9 cellular contexts compared by ENCODE assay signal in the genomic region with DNA sequence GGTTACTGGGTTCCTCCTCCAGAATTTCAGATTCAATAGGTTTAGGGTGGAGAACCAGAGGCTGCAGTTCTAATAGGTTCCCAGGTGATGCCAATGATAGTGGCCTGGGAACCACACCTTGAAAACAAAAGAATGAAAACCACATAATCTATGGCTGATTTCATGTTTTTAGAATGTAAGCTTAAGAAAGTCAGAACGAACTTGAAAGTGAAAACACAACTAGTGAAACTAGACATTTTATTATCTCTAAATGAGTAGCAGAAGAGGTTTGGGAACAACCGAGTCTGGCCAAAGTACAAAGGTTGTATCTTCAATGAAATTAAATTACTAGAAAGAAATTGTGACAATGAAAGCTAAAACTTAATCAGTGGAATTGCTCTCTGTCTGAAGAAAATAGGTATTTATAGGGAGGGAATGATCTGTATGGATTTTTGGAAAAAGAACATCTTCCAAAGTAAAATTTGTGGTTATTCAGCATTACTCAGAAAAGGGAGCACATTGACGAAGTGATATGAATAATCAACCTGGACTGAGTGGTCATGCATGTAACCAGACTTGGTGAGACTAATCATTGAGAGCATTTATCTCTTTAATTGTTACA. TPM values are rescaled to one million over a fixed set of nuclear protein-coding genes. Genes with fewer than 3 reads are reported as not detected.
DNase-seq lines count a peak whose midpoint lies in the region; ATAC-seq and TF ChIP-seq lines count a peak whose summit lies in the region.
"Had no signal": no experiment of that assay in that cellular context is flagged by ENCODE, and none has a peak within 500 bp of the region (broad histone marks: within the 10 kb centered on the region; RNA-seq: fewer than 3 reads in every experiment).

No MANE protein-coding gene starts in this region.

- CTCF ChIA-PET in activated CD8-positive, alpha-beta memory T cell treated with anti-CD3 and anti-CD28 coated beads, Interleukin-2, amount 10 ng/mL, durations not matched to agents 7 days and 5 days (lab: Charles Lee), result interaction anchor here (0.8 to 1.6 kb wide), 2 partner anchors 25 to 162 kb away, joined by 3 to 13 read pairs; partner anchors contain the start of gene CEP120

- 0 out of 2 replicates have a peak, but pooled peaks cover 1% of the 10 kb centered on the region for H3K79me2 ChIP-seq in H9 (ENCODE audit: insufficient read depth, low read length)

- no peaks in the 10 kb centered on the region for H4K20me1 ChIP-seq in H9 (ENCODE audit: control insufficient read depth, insufficient read depth, insufficient read length)

- TF ChIP-seq CTCF in H9 (conservative IDR thresholded peaks at IDR 0.05), result no peak

- H2BK20ac ChIP-seq in H9 (ENCODE audit: low read depth, low read length, poor library complexity, severe bottlenecking), result no peak overlapping the region

- peaks cover 22% of the 10 kb centered on the region for H3K4me1 Mint-ChIP-seq in activated CD8-positive, alpha-beta memory T cell treated with anti-CD3 and anti-CD28 coated beads, Interleukin-2, amount 10 ng/mL, durations not matched to agents 7 days and 5 days
- H3K4me1 Mint-ChIP-seq in H9, result peaks cover 8% of the 10 kb centered on the region in 2 experiments; a peak in 3 of 4 replicates
- H3K4me1 Mint-ChIP-seq in T-helper 17 cell, result no peaks in the 10 kb centered on the region

- no peak overlapping the region for H4K8ac ChIP-seq in H9 (replicated peaks; ENCODE audit: insufficient read length, low read depth, low read length)

- H3K14ac ChIP-seq in H9 (ENCODE audit: insufficient read depth, low read length), result no peak overlapping the region

- no peak for DNase-seq in activated CD8-positive, alpha-beta memory T cell treated with anti-CD3 and anti-CD28 coated beads, Interleukin-2, amount 10 ng/mL, durations not matched to agents 7 days and 5 days
- DNase-seq in activated CD8-positive, alpha-beta memory T cell treated with anti-CD3 and anti-CD28 coated beads, Interleukin-2, amount 50 U/mL, for 48 hours, result no peak
- no peak for DNase-seq in H9
- no peak for DNase-seq in stimulated activated naive CD4-positive, alpha-beta T cell (lab: John Stamatoyannopoulos, UW)
- no peak for DNase-seq in T-helper 17 cell
- DNase-seq: midbrain had no signal

- no peak overlapping the region for H4K91ac ChIP-seq in H9 (ENCODE audit: insufficient read length, low read depth, low read length)

- H2AK5ac ChIP-seq in H9 (ENCODE audit: insufficient read length, low read length), result no peak overlapping the region

- peak; percentile 89 for ATAC-seq in activated CD8-positive, alpha-beta memory T cell treated with anti-CD3 and anti-CD28 coated beads, Interleukin-2, amount 10 ng/mL, durations not matched to agents 7 days and 5 days
- ATAC-seq in GM21576 (IDR thresholded peaks at IDR 0.05; ENCODE audit: unreplicated experiment), result peak; percentile 93
- peak; percentile 90 for ATAC-seq in HG03354 (IDR thresholded peaks at IDR 0.05; ENCODE audit: poor library complexity, severe bottlenecking, unreplicated experiment)
- no peak for ATAC-seq in T-helper 17 cell

- peak overlapping the region in 1 of 2 donors; percentile 46 for H3K4me3 ChIP-seq in mucosa of rectum (ENCODE audit: low read length in 2 of 2)

- H2BK15ac ChIP-seq in H9 (ENCODE audit: low read depth, low read length), result no peak overlapping the region

- H3K9ac ChIP-seq in mucosa of rectum (ENCODE audit: low read depth in 1 of 2, low read length in 2 of 2) (no peak overlapping the region), H9 (ENCODE audit: extremely low read depth, insufficient read length, low read length) (no peak overlapping the region)

- H2BK12ac ChIP-seq in H9 (ENCODE audit: insufficient read length, low read depth, low read length), result no peak overlapping the region

- H3K56ac ChIP-seq in H9 (ENCODE audit: insufficient read length, low read depth, low read length), result no peak overlapping the region

- H3K4me2 ChIP-seq in H9 (ENCODE audit: insufficient read depth, insufficient read length, low read length), result no peak overlapping the region

- peak overlapping the region; percentile 63 for H3K27ac Mint-ChIP-seq in activated CD8-positive, alpha-beta memory T cell treated with anti-CD3 and anti-CD28 coated beads, Interleukin-2, amount 10 ng/mL, durations not matched to agents 7 days and 5 days
- H3K27ac Mint-ChIP-seq in H9 (no peak overlapping the region), T-helper 17 cell (no peak overlapping the region)

- no peak overlapping the region for H2BK5ac ChIP-seq in H9 (ENCODE audit: insufficient read length, low read length)

- H3K4ac ChIP-seq in H9 (ENCODE audit: low read depth, low read length), result no peak overlapping the region

- no peak overlapping the region for H3K18ac ChIP-seq in H9 (ENCODE audit: insufficient read length, low read depth, low read length)

- H3K36me3 ChIP-seq in mucosa of rectum (ENCODE audit: control insufficient read depth in 2 of 2, insufficient read depth in 2 of 2, low read length in 2 of 2), result no peaks in the 10 kb centered on the region

- no peak overlapping the region for H4K5ac ChIP-seq in H9 (ENCODE audit: insufficient read length, low read depth, low read length)

- no CpG with 5 or more reads among the region's 3 CpGs for WGBS in H9 (ENCODE audit: extremely low coverage, insufficient read length, low lambda C conversion rate)

- H3K27me3 Mint-ChIP-seq in activated CD8-positive, alpha-beta memory T cell treated with anti-CD3 and anti-CD28 coated beads, Interleukin-2, amount 10 ng/mL, durations not matched to agents 7 days and 5 days, result peaks cover 18% of the 10 kb centered on the region
- H3K27me3 Mint-ChIP-seq in H9 (ENCODE audit: low read depth), result no peaks in the 10 kb centered on the region
- H3K27me3 Mint-ChIP-seq in T-helper 17 cell, result peaks cover 19% of the 10 kb centered on the region

- H3K79me1 ChIP-seq in H9 (ENCODE audit: insufficient read depth, low read depth, low read length, poor library complexity, severe bottlenecking), result no peaks in the 10 kb centered on the region

- no peak overlapping the region for H2BK120ac ChIP-seq in H9 (ENCODE audit: low read depth, low read length, poor library complexity, severe bottlenecking)

- no peak overlapping the region for H3T11ph ChIP-seq in H9 (ENCODE audit: low read length)

- H3K9me3 Mint-ChIP-seq in activated CD8-positive, alpha-beta memory T cell treated with anti-CD3 and anti-CD28 coated beads, Interleukin-2, amount 10 ng/mL, durations not matched to agents 7 days and 5 days (ENCODE audit: low read depth), result no peaks in the 10 kb centered on the region
- no peaks in the 10 kb centered on the region for H3K9me3 Mint-ChIP-seq in H9

- H3K23ac ChIP-seq in H9 (ENCODE audit: insufficient read length, low read depth, low read length), result no peak overlapping the region

- H3K27ac ChIP-seq in mucosa of rectum (ENCODE audit: low read depth in 2 of 2, low read length in 2 of 2), result peak overlapping the region; percentile 3 to 20
- H3K27ac ChIP-seq in H9 (ENCODE audit: insufficient read length, low read depth, low read length), result no peak overlapping the region

- H3K27me3 ChIP-seq in mucosa of rectum (ENCODE audit: control insufficient read depth in 2 of 2, insufficient read depth in 2 of 2, low read length in 2 of 2) (no peaks in the 10 kb centered on the region), H9 (ENCODE audit: insufficient read depth, low read length) (no peaks in the 10 kb centered on the region)

- H2AFZ ChIP-seq in H9 (ENCODE audit: low read length), result no peak overlapping the region

- H3K4me1 ChIP-seq in mucosa of rectum (ENCODE audit: control insufficient read depth in 2 of 2, insufficient read depth in 2 of 2, low read length in 2 of 2) (peaks cover 3 to 16% of the 10 kb centered on the region in 2 donors), H9 (ENCODE audit: insufficient read depth, low read length) (no peaks in the 10 kb centered on the region)

- peak overlapping the region; percentile 35 for H3K4me3 Mint-ChIP-seq in activated CD8-positive, alpha-beta memory T cell treated with anti-CD3 and anti-CD28 coated beads, Interleukin-2, amount 10 ng/mL, durations not matched to agents 7 days and 5 days
- H3K4me3 Mint-ChIP-seq in H9 (no peak overlapping the region), T-helper 17 cell (no peak overlapping the region)

- no peaks in the 10 kb centered on the region for H3K23me2 ChIP-seq in H9 (ENCODE audit: insufficient read length, low read depth, low read length, poor library complexity, severe bottlenecking)

- no peaks in the 10 kb centered on the region for H3K9me3 ChIP-seq in mucosa of rectum (ENCODE audit: control insufficient read depth in 2 of 2, low read length in 2 of 2)
- no peaks in the 10 kb centered on the region for H3K9me3 ChIP-seq in H9 (ENCODE audit: control insufficient read depth, low read depth, low read length)
- H3K9me3 ChIP-seq in T-helper 17 cell (ENCODE audit: control insufficient read depth, low read length, poor library complexity, severe bottlenecking), result no peaks in the 10 kb centered on the region

- no peaks in the 10 kb centered on the region for H3K36me3 Mint-ChIP-seq in activated CD8-positive, alpha-beta memory T cell treated with anti-CD3 and anti-CD28 coated beads, Interleukin-2, amount 10 ng/mL, durations not matched to agents 7 days and 5 days
- H3K36me3 Mint-ChIP-seq in H9 (ENCODE audit: insufficient read depth in 1 of 3, low read depth in 3 of 3) (no peaks in the 10 kb centered on the region), T-helper 17 cell (ENCODE audit: low read depth) (no peaks in the 10 kb centered on the region)

RNA-seq across cellular contexts. Expression of gene CEP120, which starts 24.9 kb away (rescaled TPM):
- 10 to 100 TPM; 29.4 to 32.1 TPM for total RNA-seq in activated CD8-positive, alpha-beta memory T cell treated with anti-CD3 and anti-CD28 coated beads, Interleukin-2, amount 10 ng/mL, durations not matched to agents 7 days and 5 days
- total RNA-seq in H9 (2021), result 22.5 and 22.9 TPM in 2 replicates
- total RNA-seq in T-helper 17 cell, result 10 to 100 TPM; 58.6 to 60.5 TPM
